Comparison of ENCODE assay signal across 13 cellular contexts in the genomic region with DNA sequence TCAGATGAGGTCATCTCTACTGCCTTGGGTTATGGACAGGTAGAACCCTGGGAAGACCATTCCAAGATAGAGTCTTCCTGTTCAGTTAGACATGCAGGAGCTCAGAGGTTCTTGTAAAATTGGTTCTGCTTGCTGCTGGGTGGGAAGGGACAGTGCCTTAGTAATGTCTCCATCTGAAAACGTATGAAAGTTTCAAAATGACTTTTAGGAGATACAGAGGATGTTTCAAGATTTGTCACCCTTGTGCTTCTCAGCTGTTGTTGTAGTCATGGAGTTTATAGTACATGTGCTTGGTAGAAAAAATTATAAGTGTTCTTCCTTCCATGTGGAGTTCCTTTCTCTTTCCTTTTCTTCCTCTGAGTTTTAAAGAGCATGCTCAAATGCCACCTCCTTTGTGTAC.
DNase-seq lines count a peak whose midpoint lies in the region; ATAC-seq and TF ChIP-seq lines count a peak whose summit lies in the region.
"Had no signal": no experiment of that assay in that cellular context is flagged by ENCODE, and none has a peak within 500 bp of the region (broad histone marks: within the 10 kb centered on the region; RNA-seq: fewer than 3 reads in every experiment).

No MANE protein-coding gene starts in this region.

- H3K27ac ChIP-seq in osteoblast (ENCODE audit: low read depth, low read length) = no peak overlapping the region

- no peaks in the 10 kb centered on the region for H3K79me2 ChIP-seq in osteoblast (ENCODE audit: insufficient read depth, low read length)

- H2AFZ ChIP-seq in osteoblast (ENCODE audit: low read length) = no peak overlapping the region

- H4K20me1 ChIP-seq in osteoblast (ENCODE audit: insufficient read depth, low read length) = no peaks in the 10 kb centered on the region

- H3K27me3 ChIP-seq in osteoblast (ENCODE audit: insufficient read depth, low read length) = no peaks in the 10 kb centered on the region
- H3K27me3 ChIP-seq: MG63 had no signal

- DNase-seq in activated CD4-positive, alpha-beta T cell treated with anti-CD3 and anti-CD28 coated beads, Interleukin-2, amount 50 U/mL, for 48 hours = peak; percentile 17 to 26
- no peak for DNase-seq in osteoblast (ENCODE audit: insufficient read length, low spot score, missing footprints)
- no peak for DNase-seq in NCI-H446 (lab: John Stamatoyannopoulos, UW)
- DNase-seq: aorta; H9; MG63; NK-92 treated with Interleukin-12 subunit alpha and Interleukin-12 subunit beta, amount 100 ng/mL, for 24 hours had no signal

- no peak for TF ChIP-seq CTCF in osteoblast (IDR thresholded peaks at IDR 0.05; ENCODE audit: extremely low read depth, low read depth, low read length)

- ATAC-seq in GM18505 (IDR thresholded peaks at IDR 0.05; ENCODE audit: unreplicated experiment) (peak; percentile 97), GM19372 (IDR thresholded peaks at IDR 0.05; ENCODE audit: low read depth, unreplicated experiment) (peak; percentile 96), HG02938 (IDR thresholded peaks at IDR 0.05; ENCODE audit: unreplicated experiment) (peak; percentile 97), GM19397 (IDR thresholded peaks at IDR 0.05; ENCODE audit: unreplicated experiment) (no peak), GM18861 (IDR thresholded peaks at IDR 0.05; ENCODE audit: unreplicated experiment) (no peak)
- ATAC-seq: left lobe of liver had no signal

- no peak for TF ChIP-seq POLR2A in GM18505 (IDR thresholded peaks at IDR 0.05; ENCODE audit: borderline replicate concordance, extremely low read depth, insufficient read depth, insufficient read length)

- no peaks in the 10 kb centered on the region for H3K36me3 ChIP-seq in osteoblast (ENCODE audit: insufficient read depth, low read length)
- H3K36me3 ChIP-seq: MG63 had no signal

- H3K4me1 ChIP-seq in osteoblast (ENCODE audit: insufficient read depth, low read length) = no peaks in the 10 kb centered on the region

- no peak overlapping the region for H3K4me3 ChIP-seq in osteoblast (ENCODE audit: insufficient read depth, low read length)
- H3K4me3 ChIP-seq: MG63 had no signal

- H3K4me2 ChIP-seq in osteoblast (ENCODE audit: insufficient read depth, low read length) = no peak overlapping the region

- no peaks in the 10 kb centered on the region for H3K9me3 ChIP-seq in osteoblast (ENCODE audit: low read depth, low read length)
- H3K9me3 ChIP-seq: MG63 had no signal

Comparison
In these comparisons a context has a peak if more than half of its experiments do, and no peak if none do; other contexts are left out.
1. ATAC-seq: peak in GM18505 (single experiment), GM19372 (single experiment) and HG02938 (single experiment); none in GM19397 (single experiment) and GM18861 (single experiment).
2. DNase-seq: peak in activated CD4-positive, alpha-beta T cell treated with anti-CD3 and anti-CD28 coated beads, Interleukin-2, amount 50 U/mL, for 48 hours (2 of 2); none in osteoblast (single experiment) and NCI-H446 (0 of 2).